28 cellular contexts compared by ENCODE assay signal in the genomic region with DNA sequence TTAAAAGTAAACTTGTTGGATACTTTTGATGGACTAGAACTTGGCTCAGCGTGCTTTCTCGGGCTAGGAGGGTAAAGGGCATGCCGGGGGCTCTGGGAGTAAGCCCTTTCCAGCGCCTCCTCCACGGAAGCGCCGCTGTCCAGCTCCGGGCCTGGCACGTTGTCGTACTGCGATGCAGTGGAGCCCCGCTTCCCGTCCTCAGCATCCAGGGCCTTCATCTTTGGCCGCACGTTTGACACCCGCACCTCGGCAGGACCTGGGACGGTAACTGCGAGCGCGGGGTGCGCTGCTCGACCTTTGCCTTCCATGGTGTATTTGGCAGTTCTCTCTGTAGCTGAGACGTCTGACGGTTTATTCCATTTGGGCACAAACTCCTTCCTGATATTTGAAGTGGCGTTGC.
"Had no signal": no experiment of that assay in that cellular context is flagged by ENCODE, and none has a peak within 500 bp of the region (broad histone marks: within the 10 kb centered on the region; RNA-seq: fewer than 3 reads in every experiment).

No MANE protein-coding gene starts in this region.

- ATAC-seq: left colon; left lung; psoas muscle; sciatic nerve; stimulated activated naive B cell treated with anti-CD40 and anti-IgM and Interleukin-4, amounts not matched to agents 10 μg/mL and 1 μg/mL and 100 μg/mL, for 72 hours; stimulated activated naive CD8-positive, alpha-beta T cell treated with anti-CD3 and anti-CD28 coated beads, Interleukin-15, Interleukin-2, amounts not matched to agents 100 U/mL and 50 U/mL, for 24 hours had no signal

- H3K4me3 ChIP-seq: hepatocyte, left lung, lung, neural progenitor cell, psoas muscle, skin epidermis, stomach, testis, thyroid gland, transverse colon, upper lobe of left lung, vagina had no signal

- H3K9ac ChIP-seq: neural progenitor cell, parathyroid adenoma had no signal

- H3K4me1 ChIP-seq: left lung, neural progenitor cell, parathyroid adenoma, psoas muscle, testis, thyroid gland, transverse colon, upper lobe of left lung, vagina had no signal

- H3K9me3 ChIP-seq: left lung, neutrophil, psoas muscle, stomach, testis, thyroid gland, transverse colon, upper lobe of left lung, vagina had no signal

- H3K27me3 ChIP-seq: hepatocyte, left lung, neural progenitor cell, neutrophil, stomach, testis, thyroid gland, transverse colon, upper lobe of left lung, vagina had no signal

- H2AFZ ChIP-seq: hepatocyte, neural progenitor cell, parathyroid adenoma had no signal

- DNase-seq: left colon; left lung; mesendoderm; naive B cell; natural killer cell; nephron progenitor cell; occipital lobe; psoas muscle; stimulated activated CD4-positive, alpha-beta T cell treated with anti-CD3 and anti-CD28 coated beads, Interleukin-12 subunit alpha, Interleukin-12 subunit beta, amount 100 ng/mL, for 4 hours; stimulated activated CD4-positive, alpha-beta T cell treated with anti-CD3 and anti-CD28 coated beads, Interleukin-15, amount 100 ng/mL, for 24 hours; stimulated activated CD4-positive, alpha-beta T cell treated with anti-CD3 and anti-CD28 coated beads, Interleukin-2, amount 100 ng/mL, for 24 hours; stimulated activated CD4-positive, alpha-beta T cell treated with anti-CD3 and anti-CD28 coated beads, Interleukin-4, amount 100 ng/mL, for 1 hour; stimulated activated naive B cell treated with anti-CD40 and anti-IgM and Interleukin-4, amounts not matched to agents 10 μg/mL and 1 μg/mL and 100 μg/mL, for 72 hours; stimulated activated naive CD8-positive, alpha-beta T cell treated with anti-CD3 and anti-CD28 coated beads, Interleukin-15, Interleukin-2, amounts not matched to agents 100 U/mL and 50 U/mL, for 24 hours; stomach; testis; thyroid gland; transverse colon had no signal

- H3K4me2 ChIP-seq: hepatocyte, neural progenitor cell had no signal

- H3K79me2 ChIP-seq: hepatocyte, parathyroid adenoma had no signal

- H3K27ac ChIP-seq: hepatocyte, left lung, neural progenitor cell, neutrophil, parathyroid adenoma, psoas muscle, skin epidermis, stomach, testis, thyroid gland, transverse colon, upper lobe of left lung, vagina had no signal

- FAIRE-seq: keratinocyte had no signal
